Comparison of ENCODE assay signal across 11 cellular contexts in genomic region chr14:91368681-91369416, GRCh38. TPM values are rescaled to one million over a fixed set of nuclear protein-coding genes. Genes with fewer than 3 reads are reported as not detected.
DNase-seq lines count a peak whose midpoint lies in the region; TF ChIP-seq lines count a peak whose summit lies in the region.
"Had no signal": no experiment of that assay in that cellular context is flagged by ENCODE, and none has a peak within 500 bp of the region (broad histone marks: within the 10 kb centered on the region; RNA-seq: fewer than 3 reads in every experiment).

No MANE protein-coding gene starts in this region.

- no peak for TF ChIP-seq CTCF in brain (conservative IDR thresholded peaks at IDR 0.05)
- TF ChIP-seq CTCF in stomach (IDR thresholded peaks at IDR 0.05), result no peak

- no peaks in the 10 kb centered on the region for H3K27me3 Mint-ChIP-seq in activated naive CD4-positive, alpha-beta T cell treated with anti-CD3 and anti-CD28 coated beads for 36 hours (ENCODE audit: low read depth)
- no peaks in the 10 kb centered on the region for H3K27me3 Mint-ChIP-seq in activated naive CD4-positive, alpha-beta T cell treated with anti-CD3 and anti-CD28 coated beads, Interleukin-2, amount 10 ng/mL, durations not matched to agents 7 days and 5 days
- H3K27me3 Mint-ChIP-seq in brain, result peaks cover 4% of the 10 kb centered on the region

- H3K27ac ChIP-seq in stomach, result peak overlapping the region in 4 of 5 donors; percentile 69 to 82 (median 72)
- H3K27ac ChIP-seq: SJSA1 had no signal

- H3K36me3 ChIP-seq in stomach, result no peaks in the 10 kb centered on the region
- H3K36me3 ChIP-seq: breast epithelium, SJSA1 had no signal

- no peak for DNase-seq in activated naive CD4-positive, alpha-beta T cell treated with anti-CD3 and anti-CD28 coated beads for 36 hours
- DNase-seq in activated naive CD4-positive, alpha-beta T cell treated with anti-CD3 and anti-CD28 coated beads, Interleukin-2, amount 10 ng/mL, durations not matched to agents 7 days and 5 days, result no peak
- DNase-seq in NCI-H510A treated with DMSO at 0.1 percent for 48 hours (lab: John Stamatoyannopoulos, UW) (peak; percentile 68), stomach (no peak), medulla oblongata (ENCODE audit: extremely low spot score) (no peak), Kasumi-1 (lab: John Stamatoyannopoulos, UW) (no peak), retina (no peak)
- DNase-seq: C1 segment of cervical spinal cord had no signal

- no peak for TF ChIP-seq POLR2A in stomach (IDR thresholded peaks at IDR 0.05)

- TF ChIP-seq EP300 in stomach (IDR thresholded peaks at IDR 0.05), result no peak

- no peak overlapping the region for H3K4me3 ChIP-seq in stomach
- H3K4me3 ChIP-seq: SJSA1 had no signal

- 87 to 88% (median 87%) methylated on average over 21 of the region's 21 CpGs for WGBS in stomach, 5 donors

- H3K4me1 ChIP-seq in stomach, result peaks cover 61 to 97% (median 81%) of the 10 kb centered on the region in 4 donors
- H3K4me1 ChIP-seq: breast epithelium, SJSA1 had no signal

- H3K9me3 ChIP-seq in stomach, result no peaks in the 10 kb centered on the region
- H3K9me3 ChIP-seq: breast epithelium, SJSA1 had no signal

- H3K36me3 Mint-ChIP-seq in activated naive CD4-positive, alpha-beta T cell treated with anti-CD3 and anti-CD28 coated beads for 36 hours (ENCODE audit: low read depth), result peaks cover 1% of the 10 kb centered on the region
- H3K36me3 Mint-ChIP-seq in activated naive CD4-positive, alpha-beta T cell treated with anti-CD3 and anti-CD28 coated beads, Interleukin-2, amount 10 ng/mL, durations not matched to agents 7 days and 5 days, result peaks cover 22% of the 10 kb centered on the region
- no peaks in the 10 kb centered on the region for H3K36me3 Mint-ChIP-seq in brain

- peak overlapping the region; percentile 65 for H3K27ac Mint-ChIP-seq in activated naive CD4-positive, alpha-beta T cell treated with anti-CD3 and anti-CD28 coated beads for 36 hours
- no peak overlapping the region for H3K27ac Mint-ChIP-seq in activated naive CD4-positive, alpha-beta T cell treated with anti-CD3 and anti-CD28 coated beads, Interleukin-2, amount 10 ng/mL, durations not matched to agents 7 days and 5 days
- H3K27ac Mint-ChIP-seq in brain, result peak overlapping the region; percentile 80 to 98 (median 93)

- H3K4me1 Mint-ChIP-seq in activated naive CD4-positive, alpha-beta T cell treated with anti-CD3 and anti-CD28 coated beads for 36 hours (ENCODE audit: low read depth), result peaks cover 99% of the 10 kb centered on the region
- peaks cover 96% of the 10 kb centered on the region for H3K4me1 Mint-ChIP-seq in activated naive CD4-positive, alpha-beta T cell treated with anti-CD3 and anti-CD28 coated beads, Interleukin-2, amount 10 ng/mL, durations not matched to agents 7 days and 5 days
- H3K4me1 Mint-ChIP-seq in brain, result peaks cover 80% of the 10 kb centered on the region

- H3K9me3 Mint-ChIP-seq in activated naive CD4-positive, alpha-beta T cell treated with anti-CD3 and anti-CD28 coated beads for 36 hours, result no peaks in the 10 kb centered on the region
- no peaks in the 10 kb centered on the region for H3K9me3 Mint-ChIP-seq in activated naive CD4-positive, alpha-beta T cell treated with anti-CD3 and anti-CD28 coated beads, Interleukin-2, amount 10 ng/mL, durations not matched to agents 7 days and 5 days
- no peaks in the 10 kb centered on the region for H3K9me3 Mint-ChIP-seq in brain

- no peak overlapping the region for H3K4me3 Mint-ChIP-seq in activated naive CD4-positive, alpha-beta T cell treated with anti-CD3 and anti-CD28 coated beads for 36 hours
- no peak overlapping the region for H3K4me3 Mint-ChIP-seq in activated naive CD4-positive, alpha-beta T cell treated with anti-CD3 and anti-CD28 coated beads, Interleukin-2, amount 10 ng/mL, durations not matched to agents 7 days and 5 days
- H3K4me3 Mint-ChIP-seq in brain, result peak overlapping the region in 2 of 5 experiments; percentile 48 to 64

- H3K27me3 ChIP-seq in stomach, result no peaks in the 10 kb centered on the region
- H3K27me3 ChIP-seq: breast epithelium, SJSA1 had no signal

- intact Hi-C loops in activated naive CD4-positive, alpha-beta T cell treated with anti-CD3 and anti-CD28 coated beads for 36 hours (cut with micrococcal nuclease), result no loop called here
- intact Hi-C loops in stomach (cut with DNase I; ENCODE audit: low total_unique reads), result no loop called here

- CTCF ChIA-PET in activated naive CD4-positive, alpha-beta T cell treated with anti-CD3 and anti-CD28 coated beads for 36 hours (lab: Charles Lee), result interaction anchor here (1.8 kb wide), 1 partner anchor 14 kb away, joined by 8 read pairs; no protein-coding TSS in a partner anchor
- CTCF ChIA-PET in activated naive CD4-positive, alpha-beta T cell treated with anti-CD3 and anti-CD28 coated beads, Interleukin-2, amount 10 ng/mL, durations not matched to agents 7 days and 5 days (lab: Charles Lee), result interaction anchor here (1.7 to 8.4 kb wide), 3 partner anchors 14 to 45 kb away, joined by 6 to 40 read pairs (median 12); no protein-coding TSS in a partner anchor

RNA-seq across cellular contexts. Expression of gene CCDC88C, which starts 48.8 kb away (rescaled TPM):
- total RNA-seq in activated naive CD4-positive, alpha-beta T cell treated with anti-CD3 and anti-CD28 coated beads for 36 hours, result 10 to 100 TPM; 76.0 to 83.3 TPM
- polyA plus RNA-seq in brain (ENCODE audit: insufficient read depth, low read depth, low replicate concordance) (40.2 TPM), stomach (10 to 100 TPM; 10.5 to 13.0 (median 12.4) TPM)
- 10 to 100 TPM; 19.3 to 66.9 (median 41.5) TPM for total RNA-seq in stomach
- total RNA-seq: SJSA1 had no signal
